Comparison of ENCODE assay signal across 1 cellular context in genomic region chr19:17226002-17226933, GRCh38.
A peak's percentile ranks its signal among the peaks of the same experiment; 100 is the strongest.
TF ChIP-seq lines count a peak whose summit lies in the region.

TSS of gene OCEL1 (plus strand) at chr19:17226226. CDS start at chr19:17226248, 22 bp downstream.

TF ChIP-seq in K562, 482 proteins besides CTCF, POLR2A, EP300 and RAD21 (continued from another document and continues in another):
- TF ChIP-seq PBX2 (CRISPR knock-in tag; IDR thresholded peaks at IDR 0.05; ENCODE audit: low read depth) (no peak), PBX2 (tag; conservative IDR thresholded peaks at IDR 0.05; ENCODE audit: low read depth) (no peak), RBBP5 (IDR thresholded peaks at IDR 0.05; ENCODE audit: borderline replicate concordance, insufficient read depth, low read length, poor library complexity, severe bottlenecking) (peak; percentile 61), ZNF696 (CRISPR knock-in tag; conservative IDR thresholded peaks at IDR 0.05) (no peak), BRD4 (IDR thresholded peaks at IDR 0.05) (no peak), TBL1XR1 (IDR thresholded peaks at IDR 0.05; ENCODE audit: low read length in 2 of 2) (no peak), ZNF518B (CRISPR knock-in tag; IDR thresholded peaks at IDR 0.05) (no peak), CTCFL (IDR thresholded peaks at IDR 0.05; ENCODE audit: borderline replicate concordance, insufficient read depth, low read depth, low read length, poor library complexity, severe bottlenecking) (no peak), HDAC1 (IDR thresholded peaks at IDR 0.05) (peak in 1 of 2 experiments; percentile 74; a peak in 2 of 4 replicates), PHF8 (IDR thresholded peaks at IDR 0.05; ENCODE audit: borderline replicate concordance, low read length) (peak; percentile 66; the same call in 1 of the 2 replicates), ZNF133 (CRISPR knock-in tag; IDR thresholded peaks at IDR 0.05) (no peak), ZHX1 (conservative IDR thresholded peaks at IDR 0.05; ENCODE audit: low read length) (0 out of 2 replicates have a peak, but pooled peaks have one; percentile 38), ZNF57 (CRISPR knock-in tag; IDR thresholded peaks at IDR 0.05) (peak; percentile 57; the same call in 1 of the 2 replicates), HCFC1 (IDR thresholded peaks at IDR 0.05; ENCODE audit: low read depth, low read length) (peak; percentile 31), CUX1 (CRISPR knock-in tag; IDR thresholded peaks at IDR 0.05) (no peak), HES1 (IDR thresholded peaks at IDR 0.05; ENCODE audit: low read depth) (no peak), YY1 (IDR thresholded peaks at IDR 0.05; ENCODE audit: borderline replicate concordance in 1 of 3, control insufficient read depth in 1 of 3, extremely low read depth in 1 of 3, insufficient read depth in 3 of 3, insufficient read length in 1 of 3, insufficient replicate concordance in 2 of 3, low read depth in 1 of 3, low read length in 2 of 3) (peak in 1 of 3 experiments; percentile 63), SIN3B (IDR thresholded peaks at IDR 0.05; ENCODE audit: low read depth) (peak; percentile 35; the same call in 1 of the 2 replicates), RUNX1 (IDR thresholded peaks at IDR 0.05; ENCODE audit: low read depth) (0 out of 2 replicates have a peak, but pooled peaks have one; percentile 61), ESRRA (IDR thresholded peaks at IDR 0.05; ENCODE audit: borderline replicate concordance, low read depth) (0 out of 2 replicates have a peak, but pooled peaks have one; percentile 16), NR2C1 (IDR thresholded peaks at IDR 0.05) (peak; percentile 62; the same call in 1 of the 2 replicates), NR2C1 (tag; IDR thresholded peaks at IDR 0.05) (0 out of 2 replicates have a peak, but pooled peaks have one; percentile 29), SP2 (IDR thresholded peaks at IDR 0.05; ENCODE audit: extremely low read depth, low read depth, low read length, poor library complexity, severe bottlenecking) (no peak), CEBPB (tag; IDR thresholded peaks at IDR 0.05) (peak; percentile 94), ZNF511 (CRISPR knock-in tag; IDR thresholded peaks at IDR 0.05) (no peak), POLR3A (IDR thresholded peaks at IDR 0.05; ENCODE audit: borderline replicate concordance, extremely low read depth, insufficient read depth, insufficient read length) (no peak), ELF2 (CRISPR knock-in tag; IDR thresholded peaks at IDR 0.05) (no peak), PTTG1 (tag; IDR thresholded peaks at IDR 0.05; ENCODE audit: low read depth) (no peak), ZNF282 (CRISPR knock-in tag; IDR thresholded peaks at IDR 0.05) (no peak), WHSC1 (IDR thresholded peaks at IDR 0.05; ENCODE audit: low read length) (no peak), RCOR1 (IDR thresholded peaks at IDR 0.05; ENCODE audit: borderline replicate concordance in 1 of 2, low read depth in 2 of 2, low read length in 2 of 2) (0 out of 4 replicates have a peak, but pooled peaks have one; percentile 6 to 32), NCOA2 (IDR thresholded peaks at IDR 0.05; ENCODE audit: partially characterized antibody in 2 of 2) (no peak), HDAC6 (IDR thresholded peaks at IDR 0.05; ENCODE audit: low read depth, low read length) (no peak), RBM25 (IDR thresholded peaks at IDR 0.05; ENCODE audit: low read depth, low read length, severe bottlenecking) (peak; percentile 41)
- TF ChIP-seq, protein P1, sequence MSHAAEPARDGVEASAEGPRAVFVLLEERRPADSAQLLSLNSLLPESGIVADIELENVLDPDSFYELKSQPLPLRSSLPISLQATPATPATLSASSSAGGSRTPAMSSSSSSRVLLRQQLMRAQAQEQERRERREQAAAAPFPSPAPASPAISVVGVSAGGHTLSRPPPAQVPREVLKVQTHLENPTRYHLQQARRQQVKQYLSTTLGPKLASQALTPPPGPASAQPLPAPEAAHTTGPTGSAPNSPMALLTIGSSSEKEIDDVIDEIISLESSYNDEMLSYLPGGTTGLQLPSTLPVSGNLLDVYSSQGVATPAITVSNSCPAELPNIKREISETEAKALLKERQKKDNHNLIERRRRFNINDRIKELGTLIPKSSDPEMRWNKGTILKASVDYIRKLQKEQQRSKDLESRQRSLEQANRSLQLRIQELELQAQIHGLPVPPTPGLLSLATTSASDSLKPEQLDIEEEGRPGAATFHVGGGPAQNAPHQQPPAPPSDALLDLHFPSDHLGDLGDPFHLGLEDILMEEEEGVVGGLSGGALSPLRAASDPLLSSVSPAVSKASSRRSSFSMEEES (CRISPR knock-in tag; IDR thresholded peaks at IDR 0.05), result no peak
- TF ChIP-seq, protein P2, sequence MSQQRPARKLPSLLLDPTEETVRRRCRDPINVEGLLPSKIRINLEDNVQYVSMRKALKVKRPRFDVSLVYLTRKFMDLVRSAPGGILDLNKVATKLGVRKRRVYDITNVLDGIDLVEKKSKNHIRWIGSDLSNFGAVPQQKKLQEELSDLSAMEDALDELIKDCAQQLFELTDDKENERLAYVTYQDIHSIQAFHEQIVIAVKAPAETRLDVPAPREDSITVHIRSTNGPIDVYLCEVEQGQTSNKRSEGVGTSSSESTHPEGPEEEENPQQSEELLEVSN (IDR thresholded peaks at IDR 0.05; ENCODE audit: borderline replicate concordance in 1 of 2, extremely low read depth in 1 of 2, insufficient read depth in 1 of 2, insufficient read length in 1 of 2, low read depth in 1 of 2, low read length in 1 of 2, poor library complexity in 1 of 2, severe bottlenecking in 1 of 2), result peak; percentile 87 to 92
